In genomic region chr1:223837687-223838086, GRCh38 we compare ENCODE assay signal across 13 cellular contexts. TPM values are rescaled to one million over a fixed set of nuclear protein-coding genes. Genes with fewer than 3 reads are reported as not detected.
DNase-seq lines count a peak whose midpoint lies in the region; ATAC-seq, FAIRE-seq and TF ChIP-seq lines count a peak whose summit lies in the region.
"Had no signal": no experiment of that assay in that cellular context is flagged by ENCODE, and none has a peak within 500 bp of the region (broad histone marks: within the 10 kb centered on the region; RNA-seq: fewer than 3 reads in every experiment).

No MANE protein-coding gene starts in this region.

- FAIRE-seq in astrocyte (lab: Jason Lieb, UNC), result no peak

- H2AFZ ChIP-seq in astrocyte (ENCODE audit: low read depth, low read length), result no peak overlapping the region

- H3K27ac ChIP-seq in BLaER1 (no peak overlapping the region), astrocyte (ENCODE audit: low read depth, low read length) (no peak overlapping the region), suprapubic skin (no peak overlapping the region)
- no peak overlapping the region for H3K27ac ChIP-seq in naive thymus-derived CD4-positive, alpha-beta T cell (ENCODE audit: low read depth, low read length)
- H3K27ac ChIP-seq: breast epithelium had no signal

- no peaks in the 10 kb centered on the region for H3K27me3 Mint-ChIP-seq in Caco-2 (ENCODE audit: insufficient read depth, unreplicated experiment)
- no peaks in the 10 kb centered on the region for H3K27me3 Mint-ChIP-seq in astrocyte (ENCODE audit: low read depth, unreplicated experiment)
- no peaks in the 10 kb centered on the region for H3K27me3 Mint-ChIP-seq in naive thymus-derived CD4-positive, alpha-beta T cell

- H3K4me1 Mint-ChIP-seq in Caco-2 (ENCODE audit: low read depth, unreplicated experiment) (peaks cover 26% of the 10 kb centered on the region), astrocyte (ENCODE audit: low read depth, unreplicated experiment) (peaks cover 11% of the 10 kb centered on the region)
- peaks cover 16 to 32% (median 25%) of the 10 kb centered on the region in 7 donors for H3K4me1 Mint-ChIP-seq in naive thymus-derived CD4-positive, alpha-beta T cell

- peak overlapping the region; percentile 63 for H3K27ac Mint-ChIP-seq in Caco-2 (ENCODE audit: unreplicated experiment)
- H3K27ac Mint-ChIP-seq in astrocyte (ENCODE audit: unreplicated experiment), result peak overlapping the region; percentile 49
- H3K27ac Mint-ChIP-seq in naive thymus-derived CD4-positive, alpha-beta T cell, result peak overlapping the region in 7 of 9 donors; percentile 2 to 85 (median 64)

- H3K27me3 ChIP-seq in BLaER1 (no peaks in the 10 kb centered on the region), Caco-2 (replicated peaks; ENCODE audit: control insufficient read depth, insufficient read depth, low read length) (no peaks in the 10 kb centered on the region), astrocyte (ENCODE audit: insufficient read depth, low read length) (no peaks in the 10 kb centered on the region), suprapubic skin (no peaks in the 10 kb centered on the region)
- no peaks in the 10 kb centered on the region for H3K27me3 ChIP-seq in naive thymus-derived CD4-positive, alpha-beta T cell (ENCODE audit: control insufficient read depth in 2 of 2, insufficient read depth in 2 of 2, low read length in 2 of 2)
- H3K27me3 ChIP-seq: breast epithelium had no signal

- intact Hi-C loops in Caco-2 (cut with micrococcal nuclease; ENCODE audit: unreplicated experiment), result no loop called here
- intact Hi-C loops in naive thymus-derived CD4-positive, alpha-beta T cell (cut with micrococcal nuclease), result no loop called here

- peaks cover 76% of the 10 kb centered on the region for H3K4me1 ChIP-seq in BLaER1
- H3K4me1 ChIP-seq in Caco-2, result peaks cover 17% of the 10 kb centered on the region
- peaks cover 22% of the 10 kb centered on the region for H3K4me1 ChIP-seq in astrocyte (ENCODE audit: insufficient read depth, low read length)
- H3K4me1 ChIP-seq in naive thymus-derived CD4-positive, alpha-beta T cell (ENCODE audit: control insufficient read depth in 2 of 2, insufficient read depth in 2 of 2, low read length in 2 of 2), result peaks cover 45 to 48% of the 10 kb centered on the region in 2 donors
- peaks cover 40% of the 10 kb centered on the region for H3K4me1 ChIP-seq in suprapubic skin

- peaks cover 4% of the 10 kb centered on the region; the same call in 1 of the 2 replicates for H3K36me3 ChIP-seq in BLaER1
- no peaks in the 10 kb centered on the region for H3K36me3 ChIP-seq in Caco-2 (ENCODE audit: control insufficient read depth, insufficient read depth, low read length)
- H3K36me3 ChIP-seq in astrocyte (ENCODE audit: insufficient read depth, low read length), result no peaks in the 10 kb centered on the region
- H3K36me3 ChIP-seq in naive thymus-derived CD4-positive, alpha-beta T cell (ENCODE audit: control insufficient read depth in 2 of 3, insufficient read depth in 3 of 3, low read length in 3 of 3), result no peaks in the 10 kb centered on the region
- no peaks in the 10 kb centered on the region for H3K36me3 ChIP-seq in suprapubic skin
- H3K36me3 ChIP-seq: breast epithelium had no signal

- POLR2A ChIA-PET in Caco-2 (lab: Charles Lee), result interaction anchor here (0.7 to 1.1 kb wide), 2 partner anchors 9 to 74 kb away, joined by 3 to 4 read pairs; no protein-coding TSS in a partner anchor
- POLR2A ChIA-PET in naive thymus-derived CD4-positive, alpha-beta T cell (lab: Charles Lee), result interaction anchor here (0.8 to 7.2 kb wide), 2 partner anchors 8 to 26 kb away, joined by 3 to 51 read pairs; partner anchors contain the start of gene TP53BP2

- DNase-seq in Caco-2 (no peak), astrocyte (ENCODE audit: low read depth) (no peak), NCI-H2171 (lab: John Stamatoyannopoulos, UW) (no peak), suprapubic skin (ENCODE audit: low spot score in 2 of 2) (no peak)
- DNase-seq in naive thymus-derived CD4-positive, alpha-beta T cell, result no peak
- DNase-seq: activated naive CD4-positive, alpha-beta T cell; DND-41; left colon; NCI-H1694; stimulated activated CD4-positive, alpha-beta T cell treated with anti-CD3 and anti-CD28 coated beads, Interleukin-15, amount 100 ng/mL, for 24 hours had no signal

- CTCF ChIA-PET in Caco-2 (lab: Charles Lee), result interaction anchor here (1.3 kb wide), 1 partner anchor 18 kb away, joined by 3 read pairs; no protein-coding TSS in a partner anchor
- CTCF ChIA-PET in naive thymus-derived CD4-positive, alpha-beta T cell (lab: Charles Lee), result interaction anchor here (0.7 to 1.3 kb wide), 2 partner anchors 26 to 463 kb away, joined by 3 to 13 read pairs; no protein-coding TSS in a partner anchor

- no TSS peak for BruUV-seq in Caco-2 (replicated peaks; lab: Mats Ljungman, UMichigan)

- H4K20me1 ChIP-seq in BLaER1 (peaks cover 100% of the 10 kb centered on the region), astrocyte (ENCODE audit: insufficient read depth, low read length) (peaks cover 78% of the 10 kb centered on the region)

- TF ChIP-seq EP300 in suprapubic skin (IDR thresholded peaks at IDR 0.05), result no peak

- no peak overlapping the region for H3K9ac ChIP-seq in BLaER1
- no peak overlapping the region for H3K9ac ChIP-seq in astrocyte (ENCODE audit: low read length)

- H3K4me3 ChIP-seq in BLaER1 (no peak overlapping the region), Caco-2 (ENCODE audit: low read depth, low read length) (no peak overlapping the region), astrocyte (ENCODE audit: insufficient read depth, low read depth, low read length) (no peak overlapping the region), suprapubic skin (no peak overlapping the region)
- no peak overlapping the region for H3K4me3 ChIP-seq in naive thymus-derived CD4-positive, alpha-beta T cell (ENCODE audit: low read length)
- H3K4me3 ChIP-seq: breast epithelium had no signal

- H3K9me3 Mint-ChIP-seq in Caco-2 (ENCODE audit: unreplicated experiment) (no peaks in the 10 kb centered on the region), astrocyte (ENCODE audit: unreplicated experiment) (no peaks in the 10 kb centered on the region)
- no peaks in the 10 kb centered on the region for H3K9me3 Mint-ChIP-seq in naive thymus-derived CD4-positive, alpha-beta T cell

- H3K4me2 ChIP-seq in BLaER1 (peak overlapping the region; percentile 55), astrocyte (ENCODE audit: low read length) (no peak overlapping the region)

- no peak for ATAC-seq in naive thymus-derived CD4-positive, alpha-beta T cell
- ATAC-seq in activated CD4-positive, CD25-positive, alpha-beta regulatory T cell treated with anti-CD3 and anti-CD28 coated beads, Interleukin-2, amount 50 U/mL, for 24 hours, result no peak
- ATAC-seq: left colon had no signal

- H3K9me3 ChIP-seq in BLaER1 (no peaks in the 10 kb centered on the region), Caco-2 (no peaks in the 10 kb centered on the region), astrocyte (ENCODE audit: insufficient read depth, low read depth, low read length) (no peaks in the 10 kb centered on the region), suprapubic skin (no peaks in the 10 kb centered on the region)
- no peaks in the 10 kb centered on the region for H3K9me3 ChIP-seq in naive thymus-derived CD4-positive, alpha-beta T cell (ENCODE audit: control insufficient read depth in 2 of 3, low read length in 3 of 3)
- H3K9me3 ChIP-seq: breast epithelium had no signal

- 82% methylated on average over 10 of the region's 10 CpGs for WGBS in suprapubic skin

- TF ChIP-seq POLR2A in suprapubic skin (IDR thresholded peaks at IDR 0.05), result no peak

- TF ChIP-seq CTCF in Caco-2 (IDR thresholded peaks at IDR 0.05; ENCODE audit: insufficient read depth in 1 of 2, low read depth in 1 of 2, low read length in 1 of 2, severe bottlenecking in 1 of 2, unreplicated experiment in 1 of 2), result no peak
- TF ChIP-seq CTCF in astrocyte (IDR thresholded peaks at IDR 0.05; ENCODE audit: insufficient read depth, low read depth, low read length), result no peak
- TF ChIP-seq CTCF in suprapubic skin (IDR thresholded peaks at IDR 0.05), result no peak

- H3K36me3 Mint-ChIP-seq in Caco-2 (ENCODE audit: insufficient read depth, unreplicated experiment), result no peaks in the 10 kb centered on the region
- no peaks in the 10 kb centered on the region for H3K36me3 Mint-ChIP-seq in astrocyte (ENCODE audit: low read depth, unreplicated experiment)
- H3K36me3 Mint-ChIP-seq in naive thymus-derived CD4-positive, alpha-beta T cell, result peaks cover 0 to 4% (median 0%) of the 10 kb centered on the region in 5 donors

- H3K79me2 ChIP-seq in astrocyte (ENCODE audit: insufficient read depth, low read length), result peaks cover 100% of the 10 kb centered on the region

- H3K4me3 Mint-ChIP-seq in Caco-2 (ENCODE audit: unreplicated experiment) (no peak overlapping the region), astrocyte (ENCODE audit: unreplicated experiment) (peak overlapping the region; percentile 17)
- H3K4me3 Mint-ChIP-seq in naive thymus-derived CD4-positive, alpha-beta T cell, result peak overlapping the region in 3 of 10 donors; percentile 7 to 11 (median 9)

RNA-seq across cellular contexts. Expression of gene TP53BP2, which starts 8.1 kb away (rescaled TPM):
- total RNA-seq in Caco-2 (2022) (49.6 and 51.2 TPM in 2 replicates), astrocyte (42.3 and 46.6 TPM in 2 replicates), suprapubic skin (10 to 100 TPM; 33.2 to 80.5 (median 55.8) TPM)
- total RNA-seq in naive thymus-derived CD4-positive, alpha-beta T cell, result 100 to 1,000 TPM in 1 of 5 experiments, 10 to 100 TPM in 4; 30.3 to 120 (median 45.4) TPM
- 10 to 100 TPM in 1 of 2 donors, 1 to 10 TPM in 1; 8.4 to 20.5 TPM for polyA plus RNA-seq in naive thymus-derived CD4-positive, alpha-beta T cell
